In genomic region chr6:89829591-89830384, GRCh38 we compare ENCODE assay signal across 8 cellular contexts. TPM values are rescaled to one million over a fixed set of nuclear protein-coding genes. Genes with fewer than 3 reads are reported as not detected.
DNase-seq lines count a peak whose midpoint lies in the region; ATAC-seq and TF ChIP-seq lines count a peak whose summit lies in the region.

Gene CASP8AP2, plus strand, starts transcription at chr6:89829880.

- H3K9ac ChIP-seq in mucosa of rectum (ENCODE audit: low read depth in 1 of 2, low read length in 2 of 2) = peak within 1 kb of the TSS; percentile 84 to 86

- peak; percentile 97 for ATAC-seq in GM21529 (IDR thresholded peaks at IDR 0.05; ENCODE audit: unreplicated experiment)

- H3K9me3 Mint-ChIP-seq in IgD-negative memory B cell = no peaks in the 10 kb centered on the region

- peaks cover 8% of the 10 kb centered on the region for H3K36me3 Mint-ChIP-seq in IgD-negative memory B cell

- H3K27ac ChIP-seq in mucosa of rectum (ENCODE audit: low read depth in 2 of 2, low read length in 2 of 2) = peak within 1 kb of the TSS; percentile 80

- peak within 1 kb of the TSS; percentile 75 to 95 (median 91) for H3K27ac Mint-ChIP-seq in IgD-negative memory B cell

- peaks cover 9 to 25% (median 22%) of the 10 kb centered on the region in 3 donors for H3K4me1 Mint-ChIP-seq in IgD-negative memory B cell

- no peaks in the 10 kb centered on the region for H3K27me3 ChIP-seq in mucosa of rectum (ENCODE audit: control insufficient read depth in 2 of 2, insufficient read depth in 2 of 2, low read length in 2 of 2)

- H3K36me3 ChIP-seq in mucosa of rectum (ENCODE audit: control insufficient read depth in 2 of 2, insufficient read depth in 2 of 2, low read length in 2 of 2) = peaks cover 0 to 11% of the 10 kb centered on the region in 2 donors

- H3K4me3 Mint-ChIP-seq in IgD-negative memory B cell = peak within 1 kb of the TSS; percentile 86 to 98 (median 98)

- H3K27me3 Mint-ChIP-seq in IgD-negative memory B cell = no peaks in the 10 kb centered on the region

- peaks cover 8% of the 10 kb centered on the region in 2 donors for H3K4me1 ChIP-seq in mucosa of rectum (ENCODE audit: control insufficient read depth in 2 of 2, insufficient read depth in 2 of 2, low read length in 2 of 2)

- peak; percentile 99 for DNase-seq in DMS 273 treated with DMSO at 0.1 percent for 48 hours (lab: John Stamatoyannopoulos, UW)
- peak; percentile 97 for DNase-seq in OCI-M2 (lab: John Stamatoyannopoulos, UW; ENCODE audit: unreplicated experiment)
- DNase-seq in activated T-cell treated with anti-CD3 and anti-CD28 coated beads for 4 hours = peak; percentile 94
- peak; percentile 88 for DNase-seq in epithelial cell of proximal tubule (ENCODE audit: low read depth)
- DNase-seq in stimulated activated CD8-positive, alpha-beta memory T cell treated with anti-CD3 and anti-CD28 coated beads, Interleukin-4, amount 100 ng/mL, for 48 hours = peak; percentile 94

- TF ChIP-seq CTCF in epithelial cell of proximal tubule (conservative IDR thresholded peaks at IDR 0.05; ENCODE audit: low read depth, low read length) = no peak

- H3K9me3 ChIP-seq in mucosa of rectum (ENCODE audit: control insufficient read depth in 2 of 2, low read length in 2 of 2) = no peaks in the 10 kb centered on the region

- H3K4me3 ChIP-seq in epithelial cell of proximal tubule (ENCODE audit: low read depth, low read length) (peak within 1 kb of the TSS; percentile 98), mucosa of rectum (ENCODE audit: low read length in 2 of 2) (peak within 1 kb of the TSS; percentile 92 to 96)

RNA-seq across cellular contexts. Expression of gene CASP8AP2, which starts in this region (rescaled TPM):
- 53.2 TPM for polyA plus RNA-seq in IgD-negative memory B cell
- total RNA-seq in epithelial cell of proximal tubule = 8.2 and 12.5 TPM in 2 replicates

Comparison
In these comparisons a context has a peak if more than half of its experiments do, and no peak if none do; other contexts are left out.
1. Peak in every context shown above with its lines: DNase-seq, ATAC-seq, H3K4me3 ChIP-seq and H3K27ac ChIP-seq.